ENCODE assay signal across 16 cellular contexts in genomic region chr17:43573579-43574321, GRCh38. TPM values are rescaled to one million over a fixed set of nuclear protein-coding genes. Genes with fewer than 3 reads are reported as not detected.
"Had no signal": no experiment of that assay in that cellular context is flagged by ENCODE, and none has a peak within 500 bp of the region (broad histone marks: within the 10 kb centered on the region; RNA-seq: fewer than 3 reads in every experiment).

No MANE protein-coding gene starts in this region.

- H3K27ac ChIP-seq: breast epithelium, thyroid gland had no signal

- DNase-seq: activated CD4-positive, alpha-beta memory T cell treated with anti-CD3 and anti-CD28 coated beads for 36 hours; activated CD4-positive, alpha-beta T cell treated with anti-CD3 and anti-CD28 coated beads for 48 hours; activated naive CD4-positive, alpha-beta T cell treated with Interleukin-2 at 50 U/mL for 16 hours; activated naive CD8-positive, alpha-beta T cell treated with anti-CD3 and anti-CD28 coated beads for 36 hours; activated T-cell treated with anti-CD3 and anti-CD28 coated beads, Interleukin-2, amount 50 U/mL, for 48 hours; effector memory CD8-positive, alpha-beta T cell; foreskin melanocyte; immature natural killer cell; left ventricle myocardium superior; mammary epithelial cell; naive B cell; substantia nigra; T-helper 17 cell; thyroid gland had no signal

- H3K9me3 ChIP-seq: breast epithelium, thyroid gland had no signal

- H3K4me3 ChIP-seq: breast epithelium, thyroid gland had no signal

- ATAC-seq: effector memory CD8-positive, alpha-beta T cell; esophagus mucosa; left ventricle myocardium superior; T-helper 17 cell had no signal

- H3K36me3 ChIP-seq: breast epithelium, thyroid gland had no signal

- H3K27me3 ChIP-seq: breast epithelium, thyroid gland had no signal

RNA-seq across cellular contexts. Expression of gene ETV4, which starts 27.6 kb away (rescaled TPM):
- total RNA-seq: T-helper 17 cell had no signal
- polyA plus RNA-seq: immature natural killer cell had no signal
